Comparison of ENCODE assay signal across 12 cellular contexts in the genomic region with DNA sequence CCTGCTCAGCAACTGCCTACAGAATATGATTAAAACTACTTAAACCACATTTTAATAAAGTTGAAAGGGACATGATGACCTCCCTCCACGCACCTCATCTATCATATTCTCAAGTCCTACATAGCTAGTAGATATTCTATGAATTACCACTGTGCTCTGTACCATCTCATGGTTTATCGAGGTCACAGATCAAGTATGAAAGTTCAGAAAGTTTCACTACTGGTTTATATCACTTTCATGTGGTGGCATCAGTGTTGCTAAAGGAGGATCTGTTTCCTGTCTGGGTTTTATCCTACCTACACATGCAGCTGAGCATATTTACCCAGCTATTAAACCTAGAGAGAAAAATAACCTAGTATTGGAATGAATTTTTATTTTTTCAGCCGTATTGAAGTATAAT.
DNase-seq lines count a peak whose midpoint lies in the region; ATAC-seq lines count a peak whose summit lies in the region.
"Had no signal": no experiment of that assay in that cellular context is flagged by ENCODE, and none has a peak within 500 bp of the region (broad histone marks: within the 10 kb centered on the region; RNA-seq: fewer than 3 reads in every experiment).

No MANE protein-coding gene starts in this region.

- H3K4me3 ChIP-seq in neuronal stem cell (ENCODE audit: low read length in 2 of 2) = no peak overlapping the region

- H3K4me1 ChIP-seq in neuronal stem cell (ENCODE audit: control insufficient read depth in 2 of 2, insufficient read depth in 1 of 2, low read depth in 1 of 2, low read length in 2 of 2) = no peaks in the 10 kb centered on the region

- H3K4me1 Mint-ChIP-seq in activated CD4-positive, alpha-beta memory T cell treated with anti-CD3 and anti-CD28 coated beads for 36 hours (ENCODE audit: low read depth) = no peaks in the 10 kb centered on the region
- peaks cover 2% of the 10 kb centered on the region for H3K4me1 Mint-ChIP-seq in activated CD4-positive, alpha-beta T cell treated with anti-CD3 and anti-CD28 coated beads, Interleukin-2, amount 10 ng/mL, durations not matched to agents 24 days and 14 days

- intact Hi-C loops in activated CD4-positive, alpha-beta memory T cell treated with anti-CD3 and anti-CD28 coated beads for 36 hours (cut with micrococcal nuclease) = no loop called here
- intact Hi-C loops in activated CD4-positive, alpha-beta T cell treated with anti-CD3 and anti-CD28 coated beads, Interleukin-2, amount 10 ng/mL, durations not matched to agents 24 days and 14 days (cut with micrococcal nuclease) = loop anchor here (2.0 kb wide), 1 partner anchor 43 kb away; no protein-coding TSS in a partner anchor

- no peak overlapping the region for H2BK15ac ChIP-seq in neuronal stem cell (ENCODE audit: low read length)

- no peak overlapping the region for H2AFZ ChIP-seq in neuronal stem cell (ENCODE audit: low read length)

- H3K27ac ChIP-seq in neuronal stem cell (replicated peaks; ENCODE audit: low read length) = no peak overlapping the region

- POLR2A ChIA-PET in activated CD4-positive, alpha-beta memory T cell treated with anti-CD3 and anti-CD28 coated beads for 36 hours (lab: Charles Lee) = no interaction called here

- no peak overlapping the region for H3K4ac ChIP-seq in neuronal stem cell (ENCODE audit: low read length)

- H2BK5ac ChIP-seq in neuronal stem cell (ENCODE audit: low read length) = no peak overlapping the region

- no peak overlapping the region for H3K4me3 Mint-ChIP-seq in activated CD4-positive, alpha-beta memory T cell treated with anti-CD3 and anti-CD28 coated beads for 36 hours
- H3K4me3 Mint-ChIP-seq in activated CD4-positive, alpha-beta T cell treated with anti-CD3 and anti-CD28 coated beads, Interleukin-2, amount 10 ng/mL, durations not matched to agents 24 days and 14 days = no peak overlapping the region

- H3K79me1 ChIP-seq in neuronal stem cell (ENCODE audit: low read depth, low read length) = no peaks in the 10 kb centered on the region

- H3K36me3 Mint-ChIP-seq in activated CD4-positive, alpha-beta memory T cell treated with anti-CD3 and anti-CD28 coated beads for 36 hours = no peaks in the 10 kb centered on the region
- no peaks in the 10 kb centered on the region for H3K36me3 Mint-ChIP-seq in activated CD4-positive, alpha-beta T cell treated with anti-CD3 and anti-CD28 coated beads, Interleukin-2, amount 10 ng/mL, durations not matched to agents 24 days and 14 days (ENCODE audit: low read depth)

- peaks cover 2% of the 10 kb centered on the region for H3K27me3 Mint-ChIP-seq in activated CD4-positive, alpha-beta memory T cell treated with anti-CD3 and anti-CD28 coated beads for 36 hours
- H3K27me3 Mint-ChIP-seq in activated CD4-positive, alpha-beta T cell treated with anti-CD3 and anti-CD28 coated beads, Interleukin-2, amount 10 ng/mL, durations not matched to agents 24 days and 14 days = peaks cover 2% of the 10 kb centered on the region

- H3K4me2 ChIP-seq in neuronal stem cell (ENCODE audit: insufficient read depth, low read length, poor library complexity, severe bottlenecking) = no peak overlapping the region

- ATAC-seq in GM18858 (IDR thresholded peaks at IDR 0.05; ENCODE audit: unreplicated experiment) = peak; percentile 96
- ATAC-seq in GM21367 (IDR thresholded peaks at IDR 0.05; ENCODE audit: unreplicated experiment) = peak; percentile 92
- ATAC-seq in HG03095 (IDR thresholded peaks at IDR 0.05; ENCODE audit: unreplicated experiment) = peak; percentile 90
- ATAC-seq: HepG2, Right ventricle myocardium inferior had no signal

- no CpG with 5 or more reads among the region's 3 CpGs for WGBS in neuronal stem cell (ENCODE audit: extremely low coverage in 2 of 2, insufficient read length in 2 of 2, insufficient replicate concordance in 1 of 2), 2 donors

- H3K23ac ChIP-seq in neuronal stem cell (ENCODE audit: low read depth, low read length, poor library complexity) = no peak overlapping the region

- no peaks in the 10 kb centered on the region for H3K27me3 ChIP-seq in neuronal stem cell (ENCODE audit: control insufficient read depth in 3 of 3, insufficient read depth in 3 of 3, low read depth in 1 of 3, low read length in 3 of 3)

- no peak overlapping the region for H4K8ac ChIP-seq in neuronal stem cell (ENCODE audit: low read depth, low read length)

- CTCF ChIA-PET in activated CD4-positive, alpha-beta memory T cell treated with anti-CD3 and anti-CD28 coated beads for 36 hours (lab: Charles Lee) = no interaction called here

- H4K91ac ChIP-seq in neuronal stem cell (ENCODE audit: low read depth, low read length, poor library complexity) = no peak overlapping the region

- H2BK120ac ChIP-seq in neuronal stem cell (ENCODE audit: low read depth, low read length) = no peak overlapping the region

- no peak overlapping the region for H3K14ac ChIP-seq in neuronal stem cell (ENCODE audit: low read length)

- H2BK12ac ChIP-seq in neuronal stem cell (ENCODE audit: low read length) = no peak overlapping the region

- peak; percentile 54 for DNase-seq in SW480 (ENCODE audit: low spot score)
- DNase-seq in NCI-H1436 (lab: John Stamatoyannopoulos, UW) = no peak
- DNase-seq in activated CD4-positive, alpha-beta memory T cell treated with anti-CD3 and anti-CD28 coated beads for 36 hours = no peak
- DNase-seq in neuronal stem cell (ENCODE audit: low spot score) = no peak
- DNase-seq in activated CD4-positive, alpha-beta T cell treated with anti-CD3 and anti-CD28 coated beads, Interleukin-2, amount 10 ng/mL, durations not matched to agents 24 days and 14 days = no peak
- DNase-seq: Calu3, mesenchymal stem cell had no signal

- no peak overlapping the region for H3K27ac Mint-ChIP-seq in activated CD4-positive, alpha-beta memory T cell treated with anti-CD3 and anti-CD28 coated beads for 36 hours
- H3K27ac Mint-ChIP-seq in activated CD4-positive, alpha-beta T cell treated with anti-CD3 and anti-CD28 coated beads, Interleukin-2, amount 10 ng/mL, durations not matched to agents 24 days and 14 days = no peak overlapping the region

- no peak overlapping the region for H3K9ac ChIP-seq in neuronal stem cell (ENCODE audit: low read depth, low read length, poor library complexity)

- no peak overlapping the region for H3K18ac ChIP-seq in neuronal stem cell (ENCODE audit: low read length)

- no peaks in the 10 kb centered on the region for H3K9me3 Mint-ChIP-seq in activated CD4-positive, alpha-beta memory T cell treated with anti-CD3 and anti-CD28 coated beads for 36 hours
- H3K9me3 Mint-ChIP-seq in activated CD4-positive, alpha-beta T cell treated with anti-CD3 and anti-CD28 coated beads, Interleukin-2, amount 10 ng/mL, durations not matched to agents 24 days and 14 days = no peaks in the 10 kb centered on the region

- no peak overlapping the region for H2AK5ac ChIP-seq in neuronal stem cell (ENCODE audit: low read depth, low read length)

- no peaks in the 10 kb centered on the region for H3K36me3 ChIP-seq in neuronal stem cell (replicated peaks in 1 of 2; ENCODE audit: control insufficient read depth in 2 of 2, insufficient read depth in 2 of 2, low read length in 2 of 2)

- no peaks in the 10 kb centered on the region for H3K9me3 ChIP-seq in neuronal stem cell (replicated peaks in 1 of 2; ENCODE audit: control insufficient read depth in 2 of 2, insufficient read depth in 1 of 2, low read depth in 1 of 2, low read length in 2 of 2)
